2 cellular contexts compared by ENCODE assay signal in genomic region chr14:100902792-100903191, GRCh38.
TF ChIP-seq lines count a peak whose summit lies in the region.

No MANE protein-coding gene starts in this region.

TF ChIP-seq in SK-N-SH, 30 proteins besides CTCF, POLR2A, EP300 and RAD21 (continued from another document):
- TF ChIP-seq IRF3 (IDR thresholded peaks at IDR 0.05; ENCODE audit: low read depth, low read length) (no peak), RCOR1 (IDR thresholded peaks at IDR 0.05; ENCODE audit: low read length) (peak; percentile 64; the same call in 1 of the 2 replicates), MAX (IDR thresholded peaks at IDR 0.05; ENCODE audit: low read depth) (no peak), ZBTB33 (IDR thresholded peaks at IDR 0.05; ENCODE audit: borderline replicate concordance, low read depth) (no peak), PBX3 (IDR thresholded peaks at IDR 0.05) (no peak), SMC3 (IDR thresholded peaks at IDR 0.05; ENCODE audit: low read depth, low read length) (peak; percentile 24; the same call in 1 of the 2 replicates), RFX5 (IDR thresholded peaks at IDR 0.05; ENCODE audit: low read length) (no peak), USF1 (IDR thresholded peaks at IDR 0.05; ENCODE audit: borderline replicate concordance, low read depth) (no peak), YY1 (IDR thresholded peaks at IDR 0.05; ENCODE audit: low read depth) (no peak), MEF2A (IDR thresholded peaks at IDR 0.05; ENCODE audit: borderline replicate concordance, low read depth) (no peak), REST (IDR thresholded peaks at IDR 0.05; ENCODE audit: low read depth, low read length) (no peak), MXI1 (IDR thresholded peaks at IDR 0.05; ENCODE audit: low read depth, low read length) (peak; percentile 80), NFIC (IDR thresholded peaks at IDR 0.05; ENCODE audit: borderline replicate concordance) (no peak), POLR2AphosphoS5 (IDR thresholded peaks at IDR 0.05; ENCODE audit: low read depth, low read length) (no peak), JUND (IDR thresholded peaks at IDR 0.05) (no peak), RXRA (IDR thresholded peaks at IDR 0.05; ENCODE audit: borderline replicate concordance, low read depth) (no peak), GATA2 (CRISPR knock-in tag; IDR thresholded peaks at IDR 0.05) (peak; percentile 50)

TF ChIP-seq in SK-N-SH treated with all-trans-retinoic acid at 6 μM for 48 hours, 23 proteins besides CTCF, POLR2A, EP300 and RAD21:
- no peak for TF ChIP-seq TSHZ2 (CRISPR knock-in tag; IDR thresholded peaks at IDR 0.05)
- TF ChIP-seq POU6F1 (CRISPR knock-in tag; IDR thresholded peaks at IDR 0.05; ENCODE audit: borderline replicate concordance, low read depth): no peak
- no peak for TF ChIP-seq SNAI2 (CRISPR knock-in tag; IDR thresholded peaks at IDR 0.05)
- TF ChIP-seq ESRRG (CRISPR knock-in tag; IDR thresholded peaks at IDR 0.05): no peak
- TF ChIP-seq PPARA (CRISPR knock-in tag; IDR thresholded peaks at IDR 0.05; ENCODE audit: borderline replicate concordance): no peak
- no peak for TF ChIP-seq BACH2 (CRISPR knock-in tag; IDR thresholded peaks at IDR 0.05; ENCODE audit: borderline replicate concordance)
- no peak for TF ChIP-seq ZNF565 (CRISPR knock-in tag; conservative IDR thresholded peaks at IDR 0.05; ENCODE audit: low read depth)
- no peak for TF ChIP-seq ZNF8 (CRISPR knock-in tag; IDR thresholded peaks at IDR 0.05)
- no peak for TF ChIP-seq RARB (CRISPR knock-in tag; IDR thresholded peaks at IDR 0.05)
- no peak for TF ChIP-seq ZFP3 (CRISPR knock-in tag; IDR thresholded peaks at IDR 0.05)
- no peak for TF ChIP-seq ISL1 (CRISPR knock-in tag; IDR thresholded peaks at IDR 0.05)
- TF ChIP-seq CSDC2 (CRISPR knock-in tag; IDR thresholded peaks at IDR 0.05): no peak
- TF ChIP-seq OSR1 (CRISPR knock-in tag; IDR thresholded peaks at IDR 0.05): no peak
- no peak for TF ChIP-seq ZFP30 (CRISPR knock-in tag; IDR thresholded peaks at IDR 0.05)
- no peak for TF ChIP-seq ZNF70 (CRISPR knock-in tag; IDR thresholded peaks at IDR 0.05)
- TF ChIP-seq TOX (CRISPR knock-in tag; IDR thresholded peaks at IDR 0.05; ENCODE audit: borderline replicate concordance): no peak
- TF ChIP-seq PATZ1 (CRISPR knock-in tag; IDR thresholded peaks at IDR 0.05; ENCODE audit: borderline replicate concordance): no peak
- no peak for TF ChIP-seq ZC3H10 (CRISPR knock-in tag; IDR thresholded peaks at IDR 0.05)
- no peak for TF ChIP-seq TCF4 (CRISPR knock-in tag; IDR thresholded peaks at IDR 0.05; ENCODE audit: borderline replicate concordance)
- TF ChIP-seq GLIS3 (CRISPR knock-in tag; IDR thresholded peaks at IDR 0.05): no peak
TF ChIP-seq in SK-N-SH treated with all-trans-retinoic acid at 6 μM for 48 hours: peak in this region for 0.
